ENCODE assay signal across 28 cellular contexts in genomic region chr5:133978943-133979342, GRCh38.
"Had no signal": no experiment of that assay in that cellular context is flagged by ENCODE, and none has a peak within 500 bp of the region (broad histone marks: within the 10 kb centered on the region; RNA-seq: fewer than 3 reads in every experiment).

No MANE protein-coding gene starts in this region.

- H3K27ac ChIP-seq: left lung, neutrophil, sigmoid colon, suprapubic skin, tibial artery, upper lobe of right lung had no signal

- H3K4me1 Mint-ChIP-seq: endodermal cell had no signal

- ATAC-seq: esophagus mucosa, left lung, upper lobe of right lung had no signal

- H3K27ac Mint-ChIP-seq: activated CD4-positive, alpha-beta T cell treated with anti-CD3 and anti-CD28 coated beads, Interleukin-2, amount 10 ng/mL, durations not matched to agents 7 days and 5 days had no signal

- H3K9me3 Mint-ChIP-seq: activated CD4-positive, alpha-beta memory T cell treated with anti-CD3 and anti-CD28 coated beads, Interleukin-2, amount 10 ng/mL, durations not matched to agents 7 days and 5 days; activated CD4-positive, alpha-beta T cell treated with anti-CD3 and anti-CD28 coated beads, Interleukin-2, amount 10 ng/mL, durations not matched to agents 7 days and 5 days; activated T-cell treated with anti-CD3 and anti-CD28 coated beads, Interleukin-2, amount 50 U/mL, for 24 hours; dendritic cell treated with granulocyte-macrophage colony-stimulating factor and Interleukin-4, amounts not matched to agents 40 ng/mL and 50 ng/mL, for 4 days; endodermal cell; naive B cell had no signal

- DNase-seq: activated CD4-positive, alpha-beta memory T cell treated with anti-CD3 and anti-CD28 coated beads, Interleukin-2, amount 10 ng/mL, durations not matched to agents 7 days and 5 days; activated CD4-positive, alpha-beta T cell treated with anti-CD3 and anti-CD28 coated beads, Interleukin-2, amount 10 ng/mL, durations not matched to agents 7 days and 5 days; activated CD4-positive, CD25-positive, alpha-beta regulatory T cell treated with anti-CD3 and anti-CD28 coated beads, Interleukin-2, amount 50 U/mL, for 72 hours; activated CD8-positive, alpha-beta memory T cell treated with anti-CD3 and anti-CD28 coated beads, Interleukin-2, amount 50 U/mL, for 48 hours; activated gamma-delta T cell; activated naive CD4-positive, alpha-beta T cell treated with anti-CD3 and anti-CD28 coated beads, Interleukin-2, amount 50 U/mL, for 16 hours; activated T-cell treated with anti-CD3 and anti-CD28 coated beads, Interleukin-2, amount 50 U/mL, for 24 hours; amniotic stem cell; brain microvascular endothelial cell; central memory CD4-positive, alpha-beta T cell; endodermal cell; foreskin fibroblast; kidney glomerular epithelial cell; naive B cell; nephron progenitor cell; sigmoid colon; stimulated activated CD4-positive, alpha-beta T cell treated with anti-CD3 and anti-CD28 coated beads, Interleukin-15, amount 100 ng/mL, for 24 hours; stimulated activated CD4-positive, alpha-beta T cell treated with anti-CD3 and anti-CD28 coated beads, Interleukin-2, amount 100 ng/mL, for 24 hours; stimulated activated naive CD4-positive, alpha-beta T cell; T-helper 17 cell; T1000; tibial artery; upper lobe of right lung had no signal

- H3K4me1 ChIP-seq: left lung, suprapubic skin, tibial artery, upper lobe of right lung had no signal

- H3K27me3 Mint-ChIP-seq: activated CD4-positive, alpha-beta memory T cell treated with anti-CD3 and anti-CD28 coated beads, Interleukin-2, amount 10 ng/mL, durations not matched to agents 7 days and 5 days; activated CD4-positive, alpha-beta T cell treated with anti-CD3 and anti-CD28 coated beads, Interleukin-2, amount 10 ng/mL, durations not matched to agents 7 days and 5 days; activated T-cell treated with anti-CD3 and anti-CD28 coated beads, Interleukin-2, amount 50 U/mL, for 24 hours; dendritic cell treated with granulocyte-macrophage colony-stimulating factor and Interleukin-4, amounts not matched to agents 40 ng/mL and 50 ng/mL, for 4 days; naive B cell; T-helper 17 cell had no signal

- H3K9me3 ChIP-seq: left lung, neutrophil, sigmoid colon, suprapubic skin, tibial artery, upper lobe of right lung had no signal

- H3K27me3 ChIP-seq: brain microvascular endothelial cell, left lung, neutrophil, sigmoid colon, suprapubic skin, tibial artery, upper lobe of right lung had no signal

- H3K4me3 ChIP-seq: left lung, sigmoid colon, suprapubic skin, tibial artery, upper lobe of right lung had no signal

- H3K4me3 Mint-ChIP-seq: activated CD4-positive, alpha-beta memory T cell treated with anti-CD3 and anti-CD28 coated beads, Interleukin-2, amount 10 ng/mL, durations not matched to agents 7 days and 5 days; activated CD4-positive, alpha-beta T cell treated with anti-CD3 and anti-CD28 coated beads, Interleukin-2, amount 10 ng/mL, durations not matched to agents 7 days and 5 days; activated T-cell treated with anti-CD3 and anti-CD28 coated beads, Interleukin-2, amount 50 U/mL, for 24 hours; dendritic cell treated with granulocyte-macrophage colony-stimulating factor and Interleukin-4, amounts not matched to agents 40 ng/mL and 50 ng/mL, for 4 days; endodermal cell; nephron progenitor cell; T-helper 17 cell had no signal
